17 cellular contexts compared by ENCODE assay signal in genomic region chr17:78226752-78227454, GRCh38. TPM values are rescaled to one million over a fixed set of nuclear protein-coding genes. Genes with fewer than 3 reads are reported as not detected.
A peak's percentile ranks its signal among the peaks of the same experiment; 100 is the strongest.
DNase-seq lines count a peak whose midpoint lies in the region; ATAC-seq, FAIRE-seq and TF ChIP-seq lines count a peak whose summit lies in the region.
"Had no signal": no experiment of that assay in that cellular context is flagged by ENCODE, and none has a peak within 500 bp of the region (broad histone marks: within the 10 kb centered on the region; RNA-seq: fewer than 3 reads in every experiment).

No MANE protein-coding gene starts in this region.

- BruUV-seq in PC-3 (replicated peaks; lab: Mats Ljungman, UMichigan) = no TSS peak
- no TSS peak for BruUV-seq in endothelial cell of umbilical vein (replicated peaks; lab: Mats Ljungman, UMichigan)

- CTCF ChIA-PET in PC-3 (lab: Charles Lee) (interaction anchor here (1.0 to 1.7 kb wide), 3 partner anchors 24 to 142 kb away, joined by 3 to 10 read pairs (median 4); no protein-coding TSS in a partner anchor), endothelial cell of umbilical vein (lab: Charles Lee) (interaction anchor here (0.9 to 5.6 kb wide), 3 partner anchors 24 to 142 kb away, joined by 3 to 39 read pairs (median 3); no protein-coding TSS in a partner anchor)

- peaks cover 3% of the 10 kb centered on the region; the same call in 1 of the 2 replicates for H3K27me3 ChIP-seq in PC-3 (ENCODE audit: low read length)
- H3K27me3 ChIP-seq in endothelial cell of umbilical vein (ENCODE audit: control insufficient read depth in 2 of 2, insufficient read depth in 2 of 2, low read length in 2 of 2) = peaks cover 13 to 19% of the 10 kb centered on the region in 2 experiments
- peaks cover 21% of the 10 kb centered on the region for H3K27me3 ChIP-seq in upper lobe of right lung

- H3K4me1 Mint-ChIP-seq in activated T-cell treated with anti-CD3 and anti-CD28 coated beads, Interleukin-2, amount 50 U/mL, for 72 hours (ENCODE audit: low read depth) = peaks cover 19% of the 10 kb centered on the region

- H3K9me3 ChIP-seq in PC-3 (ENCODE audit: low read length) = no peaks in the 10 kb centered on the region
- no peaks in the 10 kb centered on the region for H3K9me3 ChIP-seq in endothelial cell of umbilical vein (replicated peaks; ENCODE audit: control insufficient read depth, insufficient read depth, low read length)
- no peaks in the 10 kb centered on the region for H3K9me3 ChIP-seq in upper lobe of right lung
- H3K9me3 ChIP-seq: upper lobe of left lung had no signal

- H3K4me1 ChIP-seq in PC-3 (ENCODE audit: insufficient read depth, low read length) (peaks cover 8% of the 10 kb centered on the region; the same call in 1 of the 2 replicates), endothelial cell of umbilical vein (ENCODE audit: control insufficient read depth, extremely low read depth, insufficient read depth, low read length) (peaks cover 31% of the 10 kb centered on the region), upper lobe of right lung (peaks cover 5% of the 10 kb centered on the region)

- peaks cover 21% of the 10 kb centered on the region for H3K36me3 ChIP-seq in PC-3 (ENCODE audit: low read depth, low read length)
- no peaks in the 10 kb centered on the region for H3K36me3 ChIP-seq in endothelial cell of umbilical vein (ENCODE audit: control insufficient read depth in 2 of 2, extremely low read depth in 1 of 2, insufficient read depth in 2 of 2, low read length in 2 of 2)
- H3K36me3 ChIP-seq in upper lobe of right lung = no peaks in the 10 kb centered on the region
- H3K36me3 ChIP-seq: upper lobe of left lung had no signal

- dilution Hi-C loops in endothelial cell of umbilical vein (cut with MboI; ENCODE audit: extremely low pct_ligation_motif_present, low sequenced_read_pairs) = no loop called here

- H3K4me3 Mint-ChIP-seq in activated T-cell treated with anti-CD3 and anti-CD28 coated beads, Interleukin-2, amount 50 U/mL, for 72 hours = no peak overlapping the region
- H3K4me3 Mint-ChIP-seq: nephron had no signal

- no peaks in the 10 kb centered on the region for H3K9me3 Mint-ChIP-seq in activated T-cell treated with anti-CD3 and anti-CD28 coated beads, Interleukin-2, amount 50 U/mL, for 72 hours
- H3K9me3 Mint-ChIP-seq: nephron had no signal

- POLR2A ChIA-PET in PC-3 (lab: Charles Lee; ENCODE audit: unreplicated experiment) = no interaction called here
- POLR2A ChIA-PET in endothelial cell of umbilical vein (lab: Charles Lee) = no interaction called here

- H3K27me3 Mint-ChIP-seq in activated T-cell treated with anti-CD3 and anti-CD28 coated beads, Interleukin-2, amount 50 U/mL, for 72 hours (ENCODE audit: low read depth) = peaks cover 19% of the 10 kb centered on the region

- no peak for TF ChIP-seq POLR2A in endothelial cell of umbilical vein (IDR thresholded peaks at IDR 0.05; ENCODE audit: low read depth, low read length)

- peaks cover 9% of the 10 kb centered on the region for H3F3A ChIP-seq in PC-3 (ENCODE audit: low read length, unreplicated experiment)

- DNase-seq in activated T-cell treated with anti-CD3 and anti-CD28 coated beads, Interleukin-2, amount 50 U/mL, for 72 hours = no peak
- DNase-seq in activated T-cell treated with anti-CD3 and anti-CD28 coated beads for 4 hours (no peak), PC-3 (peak; percentile 71), endothelial cell of umbilical vein (ENCODE audit: low read depth, low spot score) (peak; percentile 65), upper lobe of right lung (no peak), D341Med (ENCODE audit: low spot score) (no peak), NOMO-1 (lab: John Stamatoyannopoulos, UW; ENCODE audit: unreplicated experiment in 2 of 2) (no peak)
- DNase-seq: activated CD4-positive, CD25-positive, alpha-beta regulatory T cell; activated effector memory CD4-positive, alpha-beta T cell treated with Interleukin-2 at 50 U/mL for 16 hours; NCI-H187 treated with DMSO at 0.1 percent for 48 hours; Right ventricle myocardium superior; upper lobe of left lung had no signal

- H3K4me3 ChIP-seq in PC-3 (ENCODE audit: low read length) (peak overlapping the region; percentile 26; the same call in 1 of the 2 replicates), endothelial cell of umbilical vein (replicated peaks in 1 of 3; ENCODE audit: insufficient read depth in 1 of 3, low read depth in 1 of 3, low read length in 3 of 3) (no peak overlapping the region), upper lobe of right lung (no peak overlapping the region)
- H3K4me3 ChIP-seq: upper lobe of left lung had no signal

- ATAC-seq in activated T-cell treated with anti-CD3 and anti-CD28 coated beads, Interleukin-2, amount 50 U/mL, for 72 hours (replicated peaks in 1 of 2) = peak; percentile 36 to 52
- ATAC-seq in PC-3 (peak; percentile 89), upper lobe of right lung (peak; percentile 45), GM19328 (IDR thresholded peaks at IDR 0.05; ENCODE audit: unreplicated experiment) (no peak)

- H3K36me3 Mint-ChIP-seq in activated T-cell treated with anti-CD3 and anti-CD28 coated beads, Interleukin-2, amount 50 U/mL, for 72 hours (ENCODE audit: insufficient read depth in 2 of 2) = peaks cover 0 to 6% of the 10 kb centered on the region in 2 donors

- peak overlapping the region; percentile 65 for H3K4me2 ChIP-seq in PC-3 (ENCODE audit: low read length)
- H3K4me2 ChIP-seq in endothelial cell of umbilical vein (ENCODE audit: insufficient read depth, low read length) = peak overlapping the region; percentile 13

- H3K9ac ChIP-seq in PC-3 (ENCODE audit: low read length) = no peak overlapping the region
- H3K9ac ChIP-seq in endothelial cell of umbilical vein (replicated peaks; ENCODE audit: extremely low read depth, insufficient read depth, low read length) = no peak overlapping the region

- H2AFZ ChIP-seq in PC-3 (ENCODE audit: low read length) = peak overlapping the region; percentile 16; the same call in 1 of the 2 replicates
- H2AFZ ChIP-seq in endothelial cell of umbilical vein (ENCODE audit: low read depth, low read length) = peak overlapping the region; percentile 32

- peak; percentile 91 for FAIRE-seq in endothelial cell of umbilical vein (lab: Jason Lieb, UNC)
- FAIRE-seq: keratinocyte had no signal

- H3K27ac ChIP-seq in PC-3 (ENCODE audit: low read length) (no peak overlapping the region), endothelial cell of umbilical vein (ENCODE audit: insufficient read depth, low read depth, low read length) (no peak overlapping the region), upper lobe of right lung (no peak overlapping the region)

- H3K27ac Mint-ChIP-seq in activated T-cell treated with anti-CD3 and anti-CD28 coated beads, Interleukin-2, amount 50 U/mL, for 72 hours = no peak overlapping the region
- H3K27ac Mint-ChIP-seq: nephron had no signal

- H3K9me2 ChIP-seq in PC-3 (replicated peaks; ENCODE audit: low read length) = no peaks in the 10 kb centered on the region

- H4K20me1 ChIP-seq in PC-3 (ENCODE audit: low read length) (0 out of 2 replicates have a peak, but pooled peaks cover 6% of the 10 kb centered on the region), endothelial cell of umbilical vein (replicated peaks; ENCODE audit: control insufficient read depth, extremely low read depth, insufficient read depth, low read length) (no peaks in the 10 kb centered on the region)

- H3K79me2 ChIP-seq in PC-3 (ENCODE audit: low read length) (no peaks in the 10 kb centered on the region), endothelial cell of umbilical vein (ENCODE audit: control insufficient read depth, insufficient read depth, low read length) (no peaks in the 10 kb centered on the region)

- H3K9me1 ChIP-seq in endothelial cell of umbilical vein (replicated peaks; ENCODE audit: control insufficient read depth, extremely low read depth, insufficient read depth, low read length) = no peaks in the 10 kb centered on the region

- TF ChIP-seq CTCF in PC-3 (conservative IDR thresholded peaks at IDR 0.05; ENCODE audit: low read depth, low read length) = no peak
- TF ChIP-seq CTCF in endothelial cell of umbilical vein (IDR thresholded peaks at IDR 0.05; ENCODE audit: extremely low read depth in 1 of 2, insufficient read depth in 1 of 2, low read depth in 1 of 2, low read length in 2 of 2) = no peak
- no peak for TF ChIP-seq CTCF in upper lobe of right lung (IDR thresholded peaks at IDR 0.05)

- intact Hi-C loops in PC-3 (cut with micrococcal nuclease) (no loop called here), endothelial cell of umbilical vein (cut with micrococcal nuclease) (no loop called here), upper lobe of right lung (cut with DNase I) (no loop called here)

RNA-seq across cellular contexts. Expression of gene TMEM235, which starts 4.5 kb away (rescaled TPM):
- total RNA-seq in activated T-cell treated with anti-CD3 and anti-CD28 coated beads, Interleukin-2, amount 50 U/mL, for 72 hours = not detected
- total RNA-seq in PC-3 (2014; rRNA removed) (not detected in 2 replicates), endothelial cell of umbilical vein (0.38 TPM in 1 of 2 replicates, not detected in the other), upper lobe of right lung (not detected)
- 0.04 and 0.18 TPM in 2 replicates for polyA plus RNA-seq in endothelial cell of umbilical vein
- 0.06 and 0.16 TPM in 2 replicates for polyA plus RNA-seq in endothelial cell of umbilical vein (2011; cell fraction: cytosol; rRNA removed)
- 0.11 and 0.38 TPM in 2 replicates for polyA plus RNA-seq in endothelial cell of umbilical vein (2011; cell fraction: nucleus; rRNA removed)
- polyA plus RNA-seq in endothelial cell of umbilical vein (2012) = not detected in 2 replicates
- not detected in 2 replicates for polyA minus RNA-seq in endothelial cell of umbilical vein
- not detected for polyA minus RNA-seq in endothelial cell of umbilical vein (2011; cell fraction: cytosol; rRNA and poly(A)+ RNA removed)
- not detected in 2 replicates for polyA minus RNA-seq in endothelial cell of umbilical vein (2011; cell fraction: nucleus; rRNA and poly(A)+ RNA removed)
- total RNA-seq: fibroblast of villous mesenchyme, Right ventricle myocardium superior, skeletal muscle tissue, upper lobe of left lung had no signal
- polyA plus RNA-seq: keratinocyte had no signal

RNA-seq across cellular contexts. Expression of gene BIRC5, which starts 12.8 kb away (rescaled TPM):
- 100 to 1,000 TPM in 1 of 2 donors, 10 to 100 TPM in 1; 78.9 to 104 TPM for total RNA-seq in activated T-cell treated with anti-CD3 and anti-CD28 coated beads, Interleukin-2, amount 50 U/mL, for 72 hours
- 271 and 304 TPM in 2 replicates for total RNA-seq in PC-3 (2014; rRNA removed)
- total RNA-seq in endothelial cell of umbilical vein = 74.6 and 85.8 TPM in 2 replicates
- polyA plus RNA-seq in endothelial cell of umbilical vein = 26.3 and 32.8 TPM in 2 replicates
- 32.8 and 37.5 TPM in 2 replicates for polyA plus RNA-seq in endothelial cell of umbilical vein (2011; cell fraction: cytosol; rRNA removed)
- polyA plus RNA-seq in endothelial cell of umbilical vein (2011; cell fraction: nucleus; rRNA removed) = 17.7 and 25.5 TPM in 2 replicates
- polyA plus RNA-seq in endothelial cell of umbilical vein (2012) = 29.7 and 51.2 TPM in 2 replicates
- 25.2 and 42.4 TPM in 2 replicates for polyA minus RNA-seq in endothelial cell of umbilical vein
- polyA minus RNA-seq in endothelial cell of umbilical vein (2011; cell fraction: cytosol; rRNA and poly(A)+ RNA removed) = 60.3 TPM
- polyA minus RNA-seq in endothelial cell of umbilical vein (2011; cell fraction: nucleus; rRNA and poly(A)+ RNA removed) = 10.7 and 21.0 TPM in 2 replicates
- 1.1 TPM for total RNA-seq in upper lobe of right lung

RNA-seq across cellular contexts. Expression of gene AFMID, which starts 39.7 kb away (rescaled TPM):
- 10 to 100 TPM; 23.1 to 34.1 TPM for total RNA-seq in activated T-cell treated with anti-CD3 and anti-CD28 coated beads, Interleukin-2, amount 50 U/mL, for 72 hours
- 53.1 and 58.9 TPM in 2 replicates for total RNA-seq in PC-3 (2014; rRNA removed)
- 33.5 and 46.3 TPM in 2 replicates for total RNA-seq in endothelial cell of umbilical vein
- polyA plus RNA-seq in endothelial cell of umbilical vein = 39.0 and 42.9 TPM in 2 replicates
- 51.2 and 56.3 TPM in 2 replicates for polyA plus RNA-seq in endothelial cell of umbilical vein (2011; cell fraction: cytosol; rRNA removed)
- 41.7 and 57.7 TPM in 2 replicates for polyA plus RNA-seq in endothelial cell of umbilical vein (2011; cell fraction: nucleus; rRNA removed)
- 38.3 and 56.8 TPM in 2 replicates for polyA plus RNA-seq in endothelial cell of umbilical vein (2012)
- polyA minus RNA-seq in endothelial cell of umbilical vein = 41.5 and 53.4 TPM in 2 replicates
- 21.1 TPM for polyA minus RNA-seq in endothelial cell of umbilical vein (2011; cell fraction: cytosol; rRNA and poly(A)+ RNA removed)
- 11.2 and 16.5 TPM in 2 replicates for polyA minus RNA-seq in endothelial cell of umbilical vein (2011; cell fraction: nucleus; rRNA and poly(A)+ RNA removed)
- 32.5 TPM for total RNA-seq in upper lobe of right lung

RNA-seq across cellular contexts. Expression of gene TK1, which starts 40.1 kb away (rescaled TPM):
- total RNA-seq in activated T-cell treated with anti-CD3 and anti-CD28 coated beads, Interleukin-2, amount 50 U/mL, for 72 hours = 10 to 100 TPM; 90.6 to 90.9 TPM
- total RNA-seq in PC-3 (2014; rRNA removed) = 340 and 430 TPM in 2 replicates
- 110 and 111 TPM in 2 replicates for total RNA-seq in endothelial cell of umbilical vein
- polyA plus RNA-seq in endothelial cell of umbilical vein = 159 and 174 TPM in 2 replicates
- polyA plus RNA-seq in endothelial cell of umbilical vein (2011; cell fraction: cytosol; rRNA removed) = 132 and 151 TPM in 2 replicates
- polyA plus RNA-seq in endothelial cell of umbilical vein (2011; cell fraction: nucleus; rRNA removed) = 73.7 and 83.5 TPM in 2 replicates
- polyA plus RNA-seq in endothelial cell of umbilical vein (2012) = 55.8 and 72.4 TPM in 2 replicates
- 65.8 and 76.3 TPM in 2 replicates for polyA minus RNA-seq in endothelial cell of umbilical vein
- 114 TPM for polyA minus RNA-seq in endothelial cell of umbilical vein (2011; cell fraction: cytosol; rRNA and poly(A)+ RNA removed)
- 23.5 and 26.9 TPM in 2 replicates for polyA minus RNA-seq in endothelial cell of umbilical vein (2011; cell fraction: nucleus; rRNA and poly(A)+ RNA removed)
- 3.3 TPM for total RNA-seq in upper lobe of right lung

RNA-seq across cellular contexts. Expression of gene SYNGR2, which starts 58.5 kb away (rescaled TPM):
- total RNA-seq in activated T-cell treated with anti-CD3 and anti-CD28 coated beads, Interleukin-2, amount 50 U/mL, for 72 hours = 10 to 100 TPM; 87.6 to 92.0 TPM
- total RNA-seq in PC-3 (2014; rRNA removed) = 213 and 220 TPM in 2 replicates
- total RNA-seq in endothelial cell of umbilical vein = 58.6 and 65.9 TPM in 2 replicates
- 281 and 431 TPM in 2 replicates for polyA plus RNA-seq in endothelial cell of umbilical vein
- polyA plus RNA-seq in endothelial cell of umbilical vein (2011; cell fraction: cytosol; rRNA removed) = 97.5 and 128 TPM in 2 replicates
- 46.6 and 51.0 TPM in 2 replicates for polyA plus RNA-seq in endothelial cell of umbilical vein (2011; cell fraction: nucleus; rRNA removed)
- polyA plus RNA-seq in endothelial cell of umbilical vein (2012) = 63.4 and 110 TPM in 2 replicates
- polyA minus RNA-seq in endothelial cell of umbilical vein = 144 and 146 TPM in 2 replicates
- polyA minus RNA-seq in endothelial cell of umbilical vein (2011; cell fraction: cytosol; rRNA and poly(A)+ RNA removed) = 62.3 TPM
- polyA minus RNA-seq in endothelial cell of umbilical vein (2011; cell fraction: nucleus; rRNA and poly(A)+ RNA removed) = 15.9 and 17.9 TPM in 2 replicates
- total RNA-seq in upper lobe of right lung = 206 TPM

Comparison
In these comparisons a context has a peak if more than half of its experiments do, and no peak if none do; other contexts are left out.
1. DNase-seq: peak in PC-3 (single experiment) and endothelial cell of umbilical vein (single experiment); none in activated T-cell treated with anti-CD3 and anti-CD28 coated beads, Interleukin-2, amount 50 U/mL, for 72 hours (0 of 2), activated T-cell treated with anti-CD3 and anti-CD28 coated beads for 4 hours (single experiment), upper lobe of right lung (single experiment), D341Med (single experiment) and NOMO-1 (0 of 2).
2. RNA of gene BIRC5, which starts 12.8 kb away (total RNA-seq): 271 to 304 TPM in PC-3, 78.9 to 104 TPM in activated T-cell treated with anti-CD3 and anti-CD28 coated beads, Interleukin-2, amount 50 U/mL, for 72 hours and 74.6 to 85.8 TPM in endothelial cell of umbilical vein; 1.1 TPM in upper lobe of right lung (single experiment); every median in the first group is over 10 times any median in the second.